ENCODE assay signal across 13 cellular contexts in the genomic region with DNA sequence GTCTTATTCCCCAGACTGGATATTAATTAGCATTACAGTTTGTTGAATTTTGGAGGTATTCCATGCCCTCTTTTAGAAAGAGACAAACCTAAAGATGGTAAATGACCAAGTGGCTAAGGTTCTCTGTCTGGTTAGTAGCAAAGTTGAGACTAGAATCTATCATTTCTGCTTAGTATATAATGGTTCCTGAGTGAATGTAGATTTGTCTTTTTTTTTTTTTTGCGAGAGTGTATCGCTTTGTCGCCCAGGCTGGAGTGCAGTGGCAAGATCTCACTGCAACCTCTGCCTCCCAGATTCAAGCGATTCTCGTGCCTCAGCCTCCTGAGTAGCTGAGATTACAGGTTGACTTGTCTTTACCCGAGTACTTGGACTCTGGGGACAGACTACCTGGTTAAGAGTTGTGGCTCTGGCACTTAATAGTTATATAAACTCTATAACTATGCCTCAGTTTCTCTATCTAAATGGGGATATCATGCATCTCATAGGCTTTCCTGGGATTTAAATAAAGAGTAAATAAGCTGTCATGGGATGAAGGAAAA. TPM values are rescaled to one million over a fixed set of nuclear protein-coding genes. Genes with fewer than 3 reads are reported as not detected.
DNase-seq lines count a peak whose midpoint lies in the region; ATAC-seq, FAIRE-seq and TF ChIP-seq lines count a peak whose summit lies in the region.
"Had no signal": no experiment of that assay in that cellular context is flagged by ENCODE, and none has a peak within 500 bp of the region (broad histone marks: within the 10 kb centered on the region; RNA-seq: fewer than 3 reads in every experiment).

No MANE protein-coding gene starts in this region.

- DNase-seq in GM18507 (ENCODE audit: extremely low spot score, insufficient read length, low read depth) (no peak), aorta (no peak)
- DNase-seq: hypothalamus, NCI-H524, WERI-Rb-1 had no signal

- H3K27ac Mint-ChIP-seq in brain (peak overlapping the region in 1 of 5 experiments; percentile 0), nephron (no peak overlapping the region)

- H3K36me3 ChIP-seq in Loucy (ENCODE audit: insufficient read depth, low read length) (no peaks in the 10 kb centered on the region), aorta (ENCODE audit: control insufficient read depth in 1 of 2, insufficient read depth in 2 of 2, low read length in 1 of 2) (no peaks in the 10 kb centered on the region)
- H3K36me3 ChIP-seq: prostate gland had no signal

- 79 to 89% methylated on average over 6 of the region's 6 CpGs for WGBS in aorta, 2 donors

- H3F3A ChIP-seq in Loucy (ENCODE audit: low read depth), result no peaks in the 10 kb centered on the region

- peak overlapping the region; percentile 77 for H3K4me2 ChIP-seq in Loucy (ENCODE audit: low read depth, low read length, poor library complexity, severe bottlenecking)

- H3K36me3 Mint-ChIP-seq in brain, result peaks cover 32% of the 10 kb centered on the region
- H3K36me3 Mint-ChIP-seq in nephron (ENCODE audit: low read depth), result peaks cover 18% of the 10 kb centered on the region

- H3K9ac ChIP-seq in Loucy (ENCODE audit: low read depth, low read length, poor library complexity, severe bottlenecking), result peak overlapping the region; percentile 83

- H3K4me3 ChIP-seq in Loucy (ENCODE audit: low read length, poor library complexity, severe bottlenecking) (peak overlapping the region; percentile 90), aorta (ENCODE audit: low read length in 2 of 2) (no peak overlapping the region)

- intact Hi-C loops in aorta (cut with DNase I), result no loop called here

- H3K27ac ChIP-seq in aorta (ENCODE audit: low read depth in 1 of 2, low read length in 2 of 2), result no peak overlapping the region
- H3K27ac ChIP-seq: prostate gland, WERI-Rb-1 had no signal

- H3K27me3 ChIP-seq in Loucy (ENCODE audit: insufficient read depth, low read length, poor library complexity, severe bottlenecking) (no peaks in the 10 kb centered on the region), aorta (ENCODE audit: control insufficient read depth in 1 of 2, insufficient read depth in 2 of 2, low read length in 1 of 2) (no peaks in the 10 kb centered on the region)

- peaks cover 69% of the 10 kb centered on the region for H4K20me1 ChIP-seq in Loucy (ENCODE audit: insufficient read depth, low read length, poor library complexity, severe bottlenecking)

- H3K27me3 Mint-ChIP-seq in brain (peaks cover 16% of the 10 kb centered on the region), nephron (ENCODE audit: low read depth) (no peaks in the 10 kb centered on the region)

- H3K9me3 ChIP-seq in Loucy (ENCODE audit: insufficient read depth, low read depth, low read length), result no peaks in the 10 kb centered on the region
- H3K9me3 ChIP-seq in aorta (ENCODE audit: control insufficient read depth, low read length), result no peaks in the 10 kb centered on the region
- H3K9me3 ChIP-seq: prostate gland had no signal

- H3K9me3 Mint-ChIP-seq in brain (no peaks in the 10 kb centered on the region), nephron (no peaks in the 10 kb centered on the region)

- ATAC-seq in aorta (ENCODE audit: low FRiP score) (no peak), HG02973 (IDR thresholded peaks at IDR 0.05; ENCODE audit: unreplicated experiment) (no peak), HG02870 (IDR thresholded peaks at IDR 0.05; ENCODE audit: unreplicated experiment) (no peak)
- no peak for ATAC-seq in activated CD4-positive, CD25-positive, alpha-beta regulatory T cell treated with anti-CD3 and anti-CD28 coated beads, Interleukin-2, amount 50 U/mL, for 24 hours

- peaks cover 52% of the 10 kb centered on the region for H3K4me1 ChIP-seq in Loucy (ENCODE audit: insufficient read depth, low read length, poor library complexity, severe bottlenecking)
- H3K4me1 ChIP-seq in aorta (ENCODE audit: control insufficient read depth in 1 of 2, insufficient read depth in 2 of 2, low read length in 2 of 2), result no peaks in the 10 kb centered on the region
- H3K4me1 ChIP-seq: prostate gland had no signal

- H3K4me3 Mint-ChIP-seq in brain (peak overlapping the region; percentile 97 to 99 (median 97)), nephron (peak overlapping the region; percentile 61 to 100 (median 64))

- FAIRE-seq in GM18507 (lab: Jason Lieb, UNC), result peak; percentile 33
- FAIRE-seq: bronchial epithelial cell had no signal

- H3K9me2 ChIP-seq in Loucy (replicated peaks; ENCODE audit: low read depth, low read length), result no peaks in the 10 kb centered on the region

- no peak overlapping the region for H2AFZ ChIP-seq in Loucy (ENCODE audit: low read length)

- H3K79me2 ChIP-seq in Loucy (ENCODE audit: insufficient read depth, low read length), result peaks cover 80% of the 10 kb centered on the region

- H3K4me1 Mint-ChIP-seq in brain, result peaks cover 60% of the 10 kb centered on the region
- H3K4me1 Mint-ChIP-seq in nephron, result peaks cover 23% of the 10 kb centered on the region

- TF ChIP-seq CTCF in Loucy (conservative IDR thresholded peaks at IDR 0.05; ENCODE audit: low read length) (no peak), brain (conservative IDR thresholded peaks at IDR 0.05) (no peak), nephron (IDR thresholded peaks at IDR 0.05; ENCODE audit: unreplicated experiment in 3 of 3) (no peak)

RNA-seq across cellular contexts. Expression of gene NAA16, which starts 2.7 kb away (rescaled TPM):
- polyA plus RNA-seq in brain (ENCODE audit: insufficient read depth, low read depth, low replicate concordance) (2.8 TPM), aorta (10 to 100 TPM in 1 of 2 donors, 1 to 10 TPM in 1; 5.8 to 16.6 TPM)
- 10 to 100 TPM; 16.0 to 24.7 TPM for total RNA-seq in aorta

RNA-seq across cellular contexts. Expression of gene MTRF1, which starts 50.4 kb away (rescaled TPM):
- polyA plus RNA-seq in brain (ENCODE audit: insufficient read depth, low read depth, low replicate concordance), result 2.2 TPM
- 10 to 100 TPM in 1 of 2 donors, 1 to 10 TPM in 1; 6.8 to 13.7 TPM for total RNA-seq in aorta
- 10 to 100 TPM in 1 of 2 donors, 1 to 10 TPM in 1; 9.3 to 10.7 TPM for polyA plus RNA-seq in aorta
